In the genomic region with DNA sequence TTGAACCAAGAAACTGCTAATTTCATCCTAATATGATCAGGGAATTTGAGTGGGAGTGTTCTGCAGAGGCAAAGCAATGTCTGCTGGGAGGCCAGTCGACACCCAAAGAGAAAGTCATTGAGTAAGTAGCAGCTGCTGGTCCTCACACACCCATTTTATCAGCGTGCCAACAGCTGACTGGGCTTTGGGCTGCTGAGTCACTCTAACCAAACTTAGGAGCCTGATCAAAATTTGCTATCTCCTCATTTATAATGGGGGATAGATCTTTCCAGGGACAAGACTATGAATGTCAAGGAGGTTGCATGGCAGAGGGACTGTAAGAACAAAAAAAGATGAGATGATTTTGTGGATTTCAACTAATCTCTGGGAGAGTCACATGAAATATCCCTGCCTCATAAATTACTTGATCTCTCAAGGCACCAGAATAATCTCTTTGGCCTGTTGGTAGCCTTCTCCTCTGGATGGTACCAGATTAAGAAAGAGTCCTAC, we compare ENCODE assay signal across 8 cellular contexts. TPM values are rescaled to one million over a fixed set of nuclear protein-coding genes. Genes with fewer than 3 reads are reported as not detected.
DNase-seq lines count a peak whose midpoint lies in the region; ATAC-seq and TF ChIP-seq lines count a peak whose summit lies in the region.
"Had no signal": no experiment of that assay in that cellular context is flagged by ENCODE, and none has a peak within 500 bp of the region (broad histone marks: within the 10 kb centered on the region; RNA-seq: fewer than 3 reads in every experiment).

No MANE protein-coding gene starts in this region.

- peaks cover 72% of the 10 kb centered on the region for H3K4me1 Mint-ChIP-seq in activated naive CD4-positive, alpha-beta T cell treated with anti-CD3 and anti-CD28 coated beads, Interleukin-2, amount 50 U/mL, for 24 hours

- intact Hi-C loops in heart left ventricle (cut with DNase I): no loop called here
- intact Hi-C loops in gastrocnemius medialis (cut with DNase I; ENCODE audit: low total_unique reads): no loop called here

- peak overlapping the region; percentile 68 for H3K4me2 ChIP-seq in GM23248 (ENCODE audit: unreplicated experiment)

- no peaks in the 10 kb centered on the region for H4K20me1 ChIP-seq in GM23248 (ENCODE audit: insufficient read depth)

- H3K27me3 Mint-ChIP-seq in activated naive CD4-positive, alpha-beta T cell treated with anti-CD3 and anti-CD28 coated beads, Interleukin-2, amount 50 U/mL, for 24 hours: no peaks in the 10 kb centered on the region

- H3K36me3 ChIP-seq in GM23248 (ENCODE audit: low read depth): no peaks in the 10 kb centered on the region
- H3K36me3 ChIP-seq in heart left ventricle: peaks cover 0 to 9% (median 0%) of the 10 kb centered on the region in 9 donors
- no peaks in the 10 kb centered on the region for H3K36me3 ChIP-seq in gastrocnemius medialis

- peak overlapping the region; percentile 13 for H3K4me3 Mint-ChIP-seq in activated naive CD4-positive, alpha-beta T cell treated with anti-CD3 and anti-CD28 coated beads, Interleukin-2, amount 50 U/mL, for 24 hours

- TF ChIP-seq CTCF in heart left ventricle (IDR thresholded peaks at IDR 0.05): no peak
- no peak for TF ChIP-seq CTCF in gastrocnemius medialis (IDR thresholded peaks at IDR 0.05 in 4 of 5, conservative IDR thresholded peaks at IDR 0.05 in 1 of 5)

- H3K9me3 ChIP-seq in GM23248 (ENCODE audit: low read depth) (no peaks in the 10 kb centered on the region), heart left ventricle (no peaks in the 10 kb centered on the region), gastrocnemius medialis (no peaks in the 10 kb centered on the region)

- TF ChIP-seq POLR2A in heart left ventricle (IDR thresholded peaks at IDR 0.05): no peak
- TF ChIP-seq POLR2A in gastrocnemius medialis (IDR thresholded peaks at IDR 0.05): no peak

- peaks cover 96% of the 10 kb centered on the region for H3K79me2 ChIP-seq in GM23248 (ENCODE audit: insufficient read depth)

- ATAC-seq in heart left ventricle: peak in 3 of 4 donors; percentile 29 to 57 (median 52)
- ATAC-seq in gastrocnemius medialis: peak; percentile 74 to 78

- in situ Hi-C loops in GM23248 (cut with MboI): no loop called here
- in situ Hi-C loops in gastrocnemius medialis (cut with MboI; ENCODE audit: low sequenced_read_pairs in 4 of 4): no loop called here

- H3K9ac ChIP-seq in GM23248: no peak overlapping the region

- H3K27me3 ChIP-seq in GM23248 (replicated peaks; ENCODE audit: insufficient read depth) (no peaks in the 10 kb centered on the region), heart left ventricle (no peaks in the 10 kb centered on the region), gastrocnemius medialis (no peaks in the 10 kb centered on the region)

- H3F3A ChIP-seq in GM23248 (ENCODE audit: insufficient read depth): peaks cover 33% of the 10 kb centered on the region

- H3K36me3 Mint-ChIP-seq in activated naive CD4-positive, alpha-beta T cell treated with anti-CD3 and anti-CD28 coated beads, Interleukin-2, amount 50 U/mL, for 24 hours: peaks cover 2% of the 10 kb centered on the region

- H3K27ac ChIP-seq in GM23248: peak overlapping the region; percentile 60
- H3K27ac ChIP-seq in heart left ventricle: peak overlapping the region in 10 of 12 donors; percentile 12 to 72 (median 56)
- H3K27ac ChIP-seq in gastrocnemius medialis: peak overlapping the region; percentile 87 to 97 (median 95)

- no peaks in the 10 kb centered on the region for H3K9me3 Mint-ChIP-seq in activated naive CD4-positive, alpha-beta T cell treated with anti-CD3 and anti-CD28 coated beads, Interleukin-2, amount 50 U/mL, for 24 hours

- H3K4me3 ChIP-seq in GM23248: no peak overlapping the region
- H3K4me3 ChIP-seq in heart left ventricle: no peak overlapping the region
- no peak overlapping the region for H3K4me3 ChIP-seq in gastrocnemius medialis

- no peaks in the 10 kb centered on the region for H3K9me2 ChIP-seq in GM23248 (ENCODE audit: insufficient read depth)

- 0 to 3% methylated on average over 2 of the region's 2 CpGs for WGBS in GM23248 (ENCODE audit: low coverage in 1 of 2, low lambda C conversion rate in 2 of 2, missing lambda C conversion rate in 2 of 2), 2 experiments
- 2 to 10% (median 3%) methylated on average over 2 of the region's 2 CpGs for WGBS in heart left ventricle, 4 donors

- DNase-seq in EL (peak; percentile 88), GM23248 (peak; percentile 95), NCI-H510A (lab: John Stamatoyannopoulos, UW) (peak; percentile 26), heart left ventricle (peak in 4 of 5 donors; percentile 44 to 78 (median 60)), gastrocnemius medialis (peak; percentile 71 to 85)
- no peak for DNase-seq in stimulated activated naive CD4-positive, alpha-beta T cell (lab: John Stamatoyannopoulos, UW)

- H2AFZ ChIP-seq in GM23248: no peak overlapping the region

- H3K4me1 ChIP-seq in GM23248 (ENCODE audit: insufficient read depth): peaks cover 44% of the 10 kb centered on the region
- H3K4me1 ChIP-seq in heart left ventricle: peaks cover 5 to 69% (median 48%) of the 10 kb centered on the region in 12 donors
- peaks cover 54 to 56% of the 10 kb centered on the region in 2 donors for H3K4me1 ChIP-seq in gastrocnemius medialis

- peak overlapping the region; percentile 20 for H3K27ac Mint-ChIP-seq in activated naive CD4-positive, alpha-beta T cell treated with anti-CD3 and anti-CD28 coated beads, Interleukin-2, amount 50 U/mL, for 24 hours

RNA-seq across cellular contexts. Expression of a gene that starts 32.9 kb away (rescaled TPM):
- total RNA-seq in GM23248 (2014; rRNA removed; shearing (Covaris generic)): not detected in 2 replicates
- not detected in 2 replicates for polyA plus RNA-seq in GM23248 (2016; fragmentation: Nextera tagmentation; extraction: Ambion mirVana)
- total RNA-seq in heart left ventricle: not detected
- not detected for polyA plus RNA-seq in heart left ventricle
- not detected for total RNA-seq in gastrocnemius medialis
- total RNA-seq: activated CD8-positive, alpha-beta memory T cell treated with anti-CD3 and anti-CD28 coated beads for 36 hours had no signal

RNA-seq across cellular contexts. Expression of a gene that starts 35.9 kb away (rescaled TPM):
- 20.2 and 20.4 TPM in 2 replicates for total RNA-seq in GM23248 (2014; rRNA removed; shearing (Covaris generic))
- polyA plus RNA-seq in GM23248 (2016; fragmentation: Nextera tagmentation; extraction: Ambion mirVana) (31.8 and 34.1 TPM in 2 replicates), heart left ventricle (10 to 100 TPM; 20.2 to 78.7 TPM)
- total RNA-seq in heart left ventricle (10 to 100 TPM; 38.4 to 65.6 (median 55.1) TPM), gastrocnemius medialis (10 to 100 TPM; 21.2 to 34.7 (median 26.7) TPM)

Comparison
In these comparisons a context has a peak if more than half of its experiments do, and no peak if none do; other contexts are left out.
1. DNase-seq: peak in EL (single experiment), GM23248 (single experiment), NCI-H510A (single experiment), heart left ventricle (4 of 5) and gastrocnemius medialis (2 of 2); none in stimulated activated naive CD4-positive, alpha-beta T cell (0 of 6).
2. Peak in every context shown above with its lines, with median percentiles within 50 percentile points of each other: H3K27ac ChIP-seq.